ENCODE assay signal across 21 cellular contexts in the genomic region with DNA sequence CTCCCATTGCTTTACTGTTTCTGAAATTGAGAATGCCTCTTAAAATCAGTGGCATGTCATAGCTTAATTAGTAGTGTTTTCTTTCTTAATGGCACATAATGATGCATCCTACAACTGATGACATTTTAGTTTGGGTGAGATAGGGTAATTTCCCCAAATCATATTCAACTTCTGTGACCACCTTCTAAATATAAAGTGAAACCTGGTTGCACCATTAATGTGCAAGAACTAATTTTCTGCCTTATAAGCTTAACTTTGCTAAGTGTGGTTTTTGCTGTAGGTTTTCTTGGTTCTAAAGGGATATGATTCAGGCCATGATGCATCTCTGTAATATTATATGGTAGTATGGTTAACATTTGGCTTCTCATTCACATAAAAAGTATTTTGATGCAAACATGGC. TPM values are rescaled to one million over a fixed set of nuclear protein-coding genes. Genes with fewer than 3 reads are reported as not detected.
A peak's percentile ranks its signal among the peaks of the same experiment; 100 is the strongest.
DNase-seq lines count a peak whose midpoint lies in the region; ATAC-seq lines count a peak whose summit lies in the region.
"Had no signal": no experiment of that assay in that cellular context is flagged by ENCODE, and none has a peak within 500 bp of the region (broad histone marks: within the 10 kb centered on the region; RNA-seq: fewer than 3 reads in every experiment).

No MANE protein-coding gene starts in this region.

- no peak overlapping the region for H3K27ac Mint-ChIP-seq in activated naive CD4-positive, alpha-beta T cell treated with anti-CD3 and anti-CD28 coated beads, Interleukin-2, amount 50 U/mL, for 72 hours
- peak overlapping the region; percentile 13 for H3K27ac Mint-ChIP-seq in activated CD8-positive, alpha-beta T cell treated with anti-CD3 and anti-CD28 coated beads, Interleukin-2, amount 10 ng/mL, durations not matched to agents 7 days and 5 days
- peak overlapping the region; percentile 65 for H3K27ac Mint-ChIP-seq in stimulated activated naive CD8-positive, alpha-beta T cell treated with anti-CD3 and anti-CD28 coated beads, Interleukin-15, Interleukin-2, amounts not matched to agents 100 ng/mL and 50 ng/mL, for 24 hours
- H3K27ac Mint-ChIP-seq: CD4-positive, alpha-beta T cell had no signal

- peaks cover 30% of the 10 kb centered on the region for H3K4me1 Mint-ChIP-seq in activated CD8-positive, alpha-beta T cell treated with anti-CD3 and anti-CD28 coated beads, Interleukin-2, amount 10 ng/mL, durations not matched to agents 7 days and 5 days (ENCODE audit: low read depth)
- H3K4me1 Mint-ChIP-seq in stimulated activated naive CD8-positive, alpha-beta T cell treated with anti-CD3 and anti-CD28 coated beads, Interleukin-15, Interleukin-2, amounts not matched to agents 100 ng/mL and 50 ng/mL, for 24 hours (ENCODE audit: low read depth), result peaks cover 64% of the 10 kb centered on the region

- CTCF ChIA-PET in activated CD8-positive, alpha-beta T cell treated with anti-CD3 and anti-CD28 coated beads, Interleukin-2, amount 10 ng/mL, durations not matched to agents 7 days and 5 days (lab: Charles Lee), result interaction anchor here (1.5 kb wide), 1 partner anchor 28 kb away, joined by 5 read pairs; a partner anchor contains a TSS

- H3K27me3 Mint-ChIP-seq in activated CD8-positive, alpha-beta T cell treated with anti-CD3 and anti-CD28 coated beads, Interleukin-2, amount 10 ng/mL, durations not matched to agents 7 days and 5 days (ENCODE audit: low read depth), result no peaks in the 10 kb centered on the region
- no peaks in the 10 kb centered on the region for H3K27me3 Mint-ChIP-seq in stimulated activated naive CD8-positive, alpha-beta T cell treated with anti-CD3 and anti-CD28 coated beads, Interleukin-15, Interleukin-2, amounts not matched to agents 100 ng/mL and 50 ng/mL, for 24 hours
- H3K27me3 Mint-ChIP-seq: CD4-positive, alpha-beta T cell had no signal

- ATAC-seq in activated CD4-positive, CD25-positive, alpha-beta regulatory T cell treated with anti-CD3 and anti-CD28 coated beads, Interleukin-2, amount 50 U/mL, for 24 hours, result peak; percentile 83 to 87
- ATAC-seq in activated naive CD4-positive, alpha-beta T cell treated with anti-CD3 and anti-CD28 coated beads, Interleukin-2, amount 50 U/mL, for 72 hours, result peak; percentile 71 to 75
- ATAC-seq in activated CD8-positive, alpha-beta T cell treated with anti-CD3 and anti-CD28 coated beads, Interleukin-2, amount 10 ng/mL, durations not matched to agents 7 days and 5 days, result no peak
- no peak for ATAC-seq in HG03520 (IDR thresholded peaks at IDR 0.05; ENCODE audit: unreplicated experiment)

- no peak for DNase-seq in activated CD4-positive, CD25-positive, alpha-beta regulatory T cell (lab: John Stamatoyannopoulos, UW)
- DNase-seq in activated naive CD4-positive, alpha-beta T cell treated with anti-CD3 and anti-CD28 coated beads, Interleukin-2, amount 50 U/mL, for 72 hours (ENCODE audit: low spot score in 2 of 2), result no peak
- DNase-seq in activated naive CD4-positive, alpha-beta T cell (lab: John Stamatoyannopoulos, UW), result no peak
- DNase-seq in activated CD8-positive, alpha-beta T cell treated with anti-CD3 and anti-CD28 coated beads, Interleukin-2, amount 10 ng/mL, durations not matched to agents 7 days and 5 days, result no peak
- no peak for DNase-seq in T-helper 2 cell
- DNase-seq: ACHN; Caco-2; CD4-positive, alpha-beta T cell; DMS 273 treated with DMSO at 0.1 percent for 48 hours; DMS79 treated with DMSO at 0.1 percent for 48 hours; H7; NCI-H1105; NCI-H2029 treated with DMSO at 0.1 percent for 48 hours; NCI-H345; NCI-H524; NCI-H774; NK-92 treated with Interleukin-12 subunit alpha and Interleukin-12 subunit beta, amount 100 ng/mL, for 24 hours; SIG-M5 had no signal

- POLR2A ChIA-PET in activated CD8-positive, alpha-beta T cell treated with anti-CD3 and anti-CD28 coated beads, Interleukin-2, amount 10 ng/mL, durations not matched to agents 7 days and 5 days (lab: Charles Lee), result no interaction called here

- H3K4me3 Mint-ChIP-seq in activated CD8-positive, alpha-beta T cell treated with anti-CD3 and anti-CD28 coated beads, Interleukin-2, amount 10 ng/mL, durations not matched to agents 7 days and 5 days, result no peak overlapping the region
- H3K4me3 Mint-ChIP-seq in stimulated activated naive CD8-positive, alpha-beta T cell treated with anti-CD3 and anti-CD28 coated beads, Interleukin-15, Interleukin-2, amounts not matched to agents 100 ng/mL and 50 ng/mL, for 24 hours, result no peak overlapping the region
- H3K4me3 Mint-ChIP-seq: CD4-positive, alpha-beta T cell had no signal

- H3K36me3 Mint-ChIP-seq in activated naive CD4-positive, alpha-beta T cell treated with anti-CD3 and anti-CD28 coated beads, Interleukin-2, amount 50 U/mL, for 72 hours, result peaks cover 48 to 50% of the 10 kb centered on the region in 2 donors
- peaks cover 84% of the 10 kb centered on the region for H3K36me3 Mint-ChIP-seq in activated CD8-positive, alpha-beta T cell treated with anti-CD3 and anti-CD28 coated beads, Interleukin-2, amount 10 ng/mL, durations not matched to agents 7 days and 5 days (ENCODE audit: low read depth)
- peaks cover 88% of the 10 kb centered on the region for H3K36me3 Mint-ChIP-seq in stimulated activated naive CD8-positive, alpha-beta T cell treated with anti-CD3 and anti-CD28 coated beads, Interleukin-15, Interleukin-2, amounts not matched to agents 100 ng/mL and 50 ng/mL, for 24 hours (ENCODE audit: low read depth)

- no peaks in the 10 kb centered on the region for H3K9me3 Mint-ChIP-seq in activated naive CD4-positive, alpha-beta T cell treated with anti-CD3 and anti-CD28 coated beads, Interleukin-2, amount 50 U/mL, for 72 hours
- H3K9me3 Mint-ChIP-seq in activated CD8-positive, alpha-beta T cell treated with anti-CD3 and anti-CD28 coated beads, Interleukin-2, amount 10 ng/mL, durations not matched to agents 7 days and 5 days (ENCODE audit: insufficient read depth), result no peaks in the 10 kb centered on the region
- H3K9me3 Mint-ChIP-seq in stimulated activated naive CD8-positive, alpha-beta T cell treated with anti-CD3 and anti-CD28 coated beads, Interleukin-15, Interleukin-2, amounts not matched to agents 100 ng/mL and 50 ng/mL, for 24 hours, result no peaks in the 10 kb centered on the region
- H3K9me3 Mint-ChIP-seq: CD4-positive, alpha-beta T cell had no signal

RNA-seq across cellular contexts. Expression of a gene that starts 8.9 kb away (rescaled TPM):
- 10 to 100 TPM; 32.3 to 43.0 TPM for total RNA-seq in activated naive CD4-positive, alpha-beta T cell treated with anti-CD3 and anti-CD28 coated beads, Interleukin-2, amount 50 U/mL, for 72 hours
- total RNA-seq in activated CD8-positive, alpha-beta T cell treated with anti-CD3 and anti-CD28 coated beads, Interleukin-2, amount 10 ng/mL, durations not matched to agents 7 days and 5 days, result 10 to 100 TPM; 37.6 to 39.8 TPM

RNA-seq across cellular contexts. Expression of a gene that starts 27.9 kb away (rescaled TPM):
- 10 to 100 TPM; 13.6 to 23.6 TPM for total RNA-seq in activated naive CD4-positive, alpha-beta T cell treated with anti-CD3 and anti-CD28 coated beads, Interleukin-2, amount 50 U/mL, for 72 hours
- 10 to 100 TPM; 12.9 to 13.6 TPM for total RNA-seq in activated CD8-positive, alpha-beta T cell treated with anti-CD3 and anti-CD28 coated beads, Interleukin-2, amount 10 ng/mL, durations not matched to agents 7 days and 5 days

Comparison
In these comparisons a context has a peak if more than half of its experiments do, and no peak if none do; other contexts are left out.
1. ATAC-seq: peak in activated CD4-positive, CD25-positive, alpha-beta regulatory T cell treated with anti-CD3 and anti-CD28 coated beads, Interleukin-2, amount 50 U/mL, for 24 hours (2 of 2) and activated naive CD4-positive, alpha-beta T cell treated with anti-CD3 and anti-CD28 coated beads, Interleukin-2, amount 50 U/mL, for 72 hours (2 of 2); none in activated CD8-positive, alpha-beta T cell treated with anti-CD3 and anti-CD28 coated beads, Interleukin-2, amount 10 ng/mL, durations not matched to agents 7 days and 5 days (single experiment) and HG03520 (single experiment).
2. H3K27ac Mint-ChIP-seq: peak in activated CD8-positive, alpha-beta T cell treated with anti-CD3 and anti-CD28 coated beads, Interleukin-2, amount 10 ng/mL, durations not matched to agents 7 days and 5 days (single experiment) and stimulated activated naive CD8-positive, alpha-beta T cell treated with anti-CD3 and anti-CD28 coated beads, Interleukin-15, Interleukin-2, amounts not matched to agents 100 ng/mL and 50 ng/mL, for 24 hours (single experiment); none in activated naive CD4-positive, alpha-beta T cell treated with anti-CD3 and anti-CD28 coated beads, Interleukin-2, amount 50 U/mL, for 72 hours (0 of 2).